ENCODE assay signal across 22 cellular contexts in genomic region chr15:70301396-70301795, GRCh38.
"Had no signal": no experiment of that assay in that cellular context is flagged by ENCODE, and none has a peak within 500 bp of the region (broad histone marks: within the 10 kb centered on the region; RNA-seq: fewer than 3 reads in every experiment).

No MANE protein-coding gene starts in this region.

- H3K4me3 Mint-ChIP-seq: activated CD8-positive, alpha-beta T cell treated with anti-CD3 and anti-CD28 coated beads for 36 hours; activated T-cell treated with anti-CD3 and anti-CD28 coated beads, Interleukin-2, amount 50 U/mL, for 24 hours; brain; mesothelial cell of epicardium; nephron progenitor cell had no signal

- H3K9me3 Mint-ChIP-seq: activated CD8-positive, alpha-beta T cell treated with anti-CD3 and anti-CD28 coated beads for 36 hours; activated T-cell treated with anti-CD3 and anti-CD28 coated beads, Interleukin-2, amount 50 U/mL, for 24 hours; activated T-helper 2 cell treated with anti-CD3 and anti-CD28 coated beads, Interferon-gamma antibody, Interleukin-2, Interleukin-4, amounts not matched to agents 10 μg/mL and 5 μg/mL and 100 μg/mL, durations not matched to agents 14 hours and 24 hours and 36 hours; nephron progenitor cell had no signal

- H3K36me3 Mint-ChIP-seq: brain had no signal

- ATAC-seq: left colon had no signal

- H3K4me1 ChIP-seq: transverse colon had no signal

- H3K4me3 ChIP-seq: lower lobe of right lung, transverse colon had no signal

- H3K9me3 ChIP-seq: transverse colon had no signal

- H3K36me3 ChIP-seq: lower lobe of right lung, transverse colon had no signal

- H3K27ac Mint-ChIP-seq: activated CD8-positive, alpha-beta T cell treated with anti-CD3 and anti-CD28 coated beads for 36 hours; activated naive CD8-positive, alpha-beta T cell treated with anti-CD3 and anti-CD28 coated beads, Interleukin-2, amount 10 ng/mL, durations not matched to agents 7 days and 5 days; activated T-cell treated with anti-CD3 and anti-CD28 coated beads, Interleukin-2, amount 50 U/mL, for 24 hours; activated T-helper 2 cell treated with anti-CD3 and anti-CD28 coated beads, Interferon-gamma antibody, Interleukin-2, Interleukin-4, amounts not matched to agents 10 μg/mL and 5 μg/mL and 100 μg/mL, durations not matched to agents 14 hours and 24 hours and 36 hours; mesothelial cell of epicardium; nephron progenitor cell had no signal

- DNase-seq: activated CD4-positive, alpha-beta T cell treated with anti-CD3 and anti-CD28 coated beads for 48 hours; activated CD4-positive, CD25-positive, alpha-beta regulatory T cell; activated CD8-positive, alpha-beta T cell treated with anti-CD3 and anti-CD28 coated beads for 36 hours; activated naive CD4-positive, alpha-beta T cell treated with Interleukin-2 at 50 U/mL for 16 hours; activated naive CD8-positive, alpha-beta T cell treated with anti-CD3 and anti-CD28 coated beads, Interleukin-2, amount 10 ng/mL, durations not matched to agents 7 days and 5 days; activated T-cell treated with anti-CD3 and anti-CD28 coated beads, Interleukin-2, amount 50 U/mL, for 24 hours; anterior cingulate cortex; caudate nucleus; hypothalamus; islet precursor cell; left colon; lower lobe of right lung; nephron progenitor cell; occipital lobe; posterior cingulate gyrus; retina; stimulated activated CD4-positive, alpha-beta T cell treated with anti-CD3 and anti-CD28 coated beads, Interleukin-2, amount 100 ng/mL, for 24 hours; stimulated activated naive CD8-positive, alpha-beta T cell treated with anti-CD3 and anti-CD28 coated beads, Interleukin-15, Interleukin-2, amounts not matched to agents 100 U/mL and 50 U/mL, for 24 hours; transverse colon had no signal

- H3K27ac ChIP-seq: lower lobe of right lung had no signal

- H3K27me3 Mint-ChIP-seq: activated T-cell treated with anti-CD3 and anti-CD28 coated beads, Interleukin-2, amount 50 U/mL, for 24 hours; brain had no signal

- H3K27me3 ChIP-seq: transverse colon had no signal

- H3K4me1 Mint-ChIP-seq: nephron progenitor cell had no signal
